Comparison of ENCODE assay signal across 8 cellular contexts in genomic region chr4:54440394-54441223, GRCh38.
DNase-seq lines count a peak whose midpoint lies in the region; ATAC-seq, FAIRE-seq and TF ChIP-seq lines count a peak whose summit lies in the region.

No MANE protein-coding gene starts in this region.

- no peak for TF ChIP-seq POLR2A in spleen (IDR thresholded peaks at IDR 0.05)

- H3K36me3 ChIP-seq in spleen: no peaks in the 10 kb centered on the region

- H3K4me3 ChIP-seq in Jurkat, Clone E6-1 (ENCODE audit: low read length): no peak overlapping the region
- peak overlapping the region in 3 of 8 donors; percentile 5 to 35 (median 23) for H3K4me3 ChIP-seq in spleen

- TF ChIP-seq CTCF in D721Med (IDR thresholded peaks at IDR 0.05; ENCODE audit: insufficient read depth, missing control alignments) (peak; percentile 37), VCaP (conservative IDR thresholded peaks at IDR 0.05) (peak; percentile 89), spleen (IDR thresholded peaks at IDR 0.05 in 8 of 11, conservative IDR thresholded peaks at IDR 0.05 in 3 of 11) (peak in 10 of 11 experiments; percentile 13 to 62 (median 52))

- no peak for FAIRE-seq in D721Med (lab: Jason Lieb, UNC)

- H3K27ac ChIP-seq in VCaP (no peak overlapping the region), spleen (peak overlapping the region in 7 of 8 donors; percentile 33 to 71 (median 66))

- 23 to 30% (median 27%) methylated on average over 7 of the region's 7 CpGs for WGBS in spleen, 5 donors

- H3K9me3 ChIP-seq in spleen: peaks cover 0 to 4% (median 0%) of the 10 kb centered on the region in 8 donors

- intact Hi-C loops in left ventricle myocardium superior (cut with micrococcal nuclease) (loop anchor here (10.0 kb wide), 1 partner anchor 116 kb away; no protein-coding TSS in a partner anchor), spleen (cut with DNase I; ENCODE audit: low total_unique reads) (loop anchor here (5.0 to 10.0 kb wide), 2 partner anchors 56 to 118 kb away; no protein-coding TSS in a partner anchor)

- H3K27me3 ChIP-seq in spleen (replicated peaks in 1 of 7): no peaks in the 10 kb centered on the region

- DNase-seq in D721Med (ENCODE audit: insufficient read length, low spot score) (no peak), left ventricle myocardium superior (no peak), spleen (no peak), KG1 (lab: John Stamatoyannopoulos, UW) (no peak), activated gamma-delta T cell (lab: John Stamatoyannopoulos, UW) (no peak)
- DNase-seq in Jurkat, Clone E6-1 (ENCODE audit: low read depth, low spot score): peak; percentile 17

- peaks cover 0 to 14% (median 6%) of the 10 kb centered on the region in 6 donors for H3K4me1 ChIP-seq in spleen

- ATAC-seq in left ventricle myocardium superior: peak; percentile 53
- ATAC-seq in GM19452 (IDR thresholded peaks at IDR 0.05; ENCODE audit: unreplicated experiment): no peak

Comparison
In these comparisons a context has a peak if more than half of its experiments do, and no peak if none do; other contexts are left out.
1. CTCF ChIP-seq: peak in every context shown above with its lines; median percentile 89 in VCaP; 52 in spleen; 37 in D721Med.